In genomic region chr16:17261197-17261858, GRCh38 we compare ENCODE assay signal across 18 cellular contexts.
DNase-seq lines count a peak whose midpoint lies in the region; ATAC-seq and TF ChIP-seq lines count a peak whose summit lies in the region.
"Had no signal": no experiment of that assay in that cellular context is flagged by ENCODE, and none has a peak within 500 bp of the region (broad histone marks: within the 10 kb centered on the region; RNA-seq: fewer than 3 reads in every experiment).

No MANE protein-coding gene starts in this region.

- H3K4me1 Mint-ChIP-seq in WTC11, result peaks cover 10% of the 10 kb centered on the region

- DNase-seq in NK-92 treated with Interleukin-12 subunit alpha and Interleukin-12 subunit beta, amount 100 ng/mL, for 24 hours (lab: John Stamatoyannopoulos, UW), result peak; percentile 60
- DNase-seq in NK-92 (lab: John Stamatoyannopoulos, UW; ENCODE audit: unreplicated experiment), result no peak
- no peak for DNase-seq in WTC11 (ENCODE audit: low spot score)
- DNase-seq in thyroid gland, result no peak
- DNase-seq in MG63, result no peak
- DNase-seq: activated CD4-positive, CD25-positive, alpha-beta regulatory T cell; activated effector memory CD4-positive, alpha-beta T cell treated with anti-CD3 and anti-CD28 coated beads, Interleukin-2, amount 50 U/mL, for 16 hours; GM23248; hypothalamus; IMR-90; naive B cell; NCI-H1092; retina had no signal

- CTCF ChIA-PET in WTC11 (lab: Charles Lee), result interaction anchor here (0.6 to 2.7 kb wide), 14 partner anchors 12 to 286 kb away, joined by 3 to 8 read pairs (median 4); no protein-coding TSS in a partner anchor

- H3K27me3 Mint-ChIP-seq in WTC11 (ENCODE audit: low read depth), result no peaks in the 10 kb centered on the region
- H3K27me3 Mint-ChIP-seq: naive B cell, type B pancreatic cell had no signal

- no peak overlapping the region for H3K4me3 ChIP-seq in GM12875 (ENCODE audit: low read depth, low read length)
- H3K4me3 ChIP-seq in mucosa of stomach (ENCODE audit: low read length), result no peak overlapping the region
- H3K4me3 ChIP-seq in thyroid gland (replicated peaks in 1 of 3), result no peak overlapping the region
- H3K4me3 ChIP-seq in MG63, result no peak overlapping the region
- H3K4me3 ChIP-seq: GM23248 had no signal

- H3K9me3 Mint-ChIP-seq in WTC11, result no peaks in the 10 kb centered on the region
- H3K9me3 Mint-ChIP-seq: naive B cell, type B pancreatic cell had no signal

- intact Hi-C loops in thyroid gland (cut with DNase I), result no loop called here

- H3K36me3 Mint-ChIP-seq in WTC11, result no peaks in the 10 kb centered on the region
- H3K36me3 Mint-ChIP-seq: type B pancreatic cell had no signal

- ATAC-seq in WTC11 (peak; percentile 60), HG02885 (IDR thresholded peaks at IDR 0.05; ENCODE audit: poor library complexity, unreplicated experiment) (no peak)
- ATAC-seq: left lobe of liver had no signal

- H3K9ac ChIP-seq in mucosa of stomach (ENCODE audit: low read length), result peak overlapping the region; percentile 17
- H3K9ac ChIP-seq: GM23248 had no signal

- H3K36me3 ChIP-seq in mucosa of stomach (ENCODE audit: control insufficient read depth, insufficient read depth, low read length) (no peaks in the 10 kb centered on the region), thyroid gland (no peaks in the 10 kb centered on the region), MG63 (no peaks in the 10 kb centered on the region; the same call in 1 of the 2 replicates)

- H3K4me3 Mint-ChIP-seq in WTC11, result no peak overlapping the region
- H3K4me3 Mint-ChIP-seq: type B pancreatic cell had no signal

- TF ChIP-seq POLR2A in thyroid gland (IDR thresholded peaks at IDR 0.05), result no peak

- H3K4me1 ChIP-seq in mucosa of stomach (ENCODE audit: control insufficient read depth, insufficient read depth, low read length) (peaks cover 7% of the 10 kb centered on the region), thyroid gland (no peaks in the 10 kb centered on the region)

- no peak overlapping the region for H3K27ac ChIP-seq in thyroid gland
- H3K27ac ChIP-seq: GM23248 had no signal

- peak overlapping the region; percentile 46; the same call in 1 of the 2 replicates for H3K27ac Mint-ChIP-seq in WTC11
- H3K27ac Mint-ChIP-seq: type B pancreatic cell had no signal

- H3K27me3 ChIP-seq in mucosa of stomach (ENCODE audit: control insufficient read depth, insufficient read depth, low read length) (no peaks in the 10 kb centered on the region), thyroid gland (no peaks in the 10 kb centered on the region), MG63 (no peaks in the 10 kb centered on the region)

- H3K9me3 ChIP-seq in mucosa of stomach (ENCODE audit: control insufficient read depth, low read length) (no peaks in the 10 kb centered on the region), thyroid gland (no peaks in the 10 kb centered on the region), MG63 (no peaks in the 10 kb centered on the region)

- WGBS in thyroid gland, 2 donors, result 81% methylated on average over 5 of the region's 5 CpGs

- TF ChIP-seq CTCF in GM12875 (IDR thresholded peaks at IDR 0.05; ENCODE audit: borderline replicate concordance, insufficient read depth, low read depth, low read length) (peak; percentile 30; the same call in 1 of the 2 replicates), WTC11 (IDR thresholded peaks at IDR 0.05) (no peak), thyroid gland (IDR thresholded peaks at IDR 0.05) (no peak)

- POLR2A ChIA-PET in WTC11 (lab: Charles Lee), result interaction anchor here (0.7 kb wide), 2 partner anchors 49 to 148 kb away, joined by 3 to 4 read pairs; no protein-coding TSS in a partner anchor

TF ChIP-seq in WTC11, 78 proteins besides CTCF, POLR2A, EP300 and RAD21 (continues in another document):
- TF ChIP-seq AFF4 (CRISPR knock-in tag; IDR thresholded peaks at IDR 0.05; ENCODE audit: borderline replicate concordance) (no peak), MYBL2 (CRISPR knock-in tag; IDR thresholded peaks at IDR 0.05) (no peak), RORB (CRISPR knock-in tag; IDR thresholded peaks at IDR 0.05) (no peak), STAT6 (CRISPR knock-in tag; conservative IDR thresholded peaks at IDR 0.05; ENCODE audit: low read depth) (no peak), ATF3 (CRISPR knock-in tag; conservative IDR thresholded peaks at IDR 0.05) (no peak), FOXJ3 (CRISPR knock-in tag; IDR thresholded peaks at IDR 0.05; ENCODE audit: borderline replicate concordance) (no peak), FOXK1 (CRISPR knock-in tag; IDR thresholded peaks at IDR 0.05) (no peak), NFATC4 (CRISPR knock-in tag; IDR thresholded peaks at IDR 0.05) (no peak), IRF2 (CRISPR knock-in tag; IDR thresholded peaks at IDR 0.05; ENCODE audit: borderline replicate concordance, low read depth) (no peak), RELA (CRISPR knock-in tag; IDR thresholded peaks at IDR 0.05; ENCODE audit: borderline replicate concordance) (no peak)
- TF ChIP-seq, protein P1, sequence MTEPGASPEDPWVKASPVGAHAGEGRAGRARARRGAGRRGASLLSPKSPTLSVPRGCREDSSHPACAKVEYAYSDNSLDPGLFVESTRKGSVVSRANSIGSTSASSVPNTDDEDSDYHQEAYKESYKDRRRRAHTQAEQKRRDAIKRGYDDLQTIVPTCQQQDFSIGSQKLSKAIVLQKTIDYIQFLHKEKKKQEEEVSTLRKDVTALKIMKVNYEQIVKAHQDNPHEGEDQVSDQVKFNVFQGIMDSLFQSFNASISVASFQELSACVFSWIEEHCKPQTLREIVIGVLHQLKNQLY (CRISPR knock-in tag; IDR thresholded peaks at IDR 0.05), result no peak
